ENCODE assay signal across 8 cellular contexts in the genomic region with DNA sequence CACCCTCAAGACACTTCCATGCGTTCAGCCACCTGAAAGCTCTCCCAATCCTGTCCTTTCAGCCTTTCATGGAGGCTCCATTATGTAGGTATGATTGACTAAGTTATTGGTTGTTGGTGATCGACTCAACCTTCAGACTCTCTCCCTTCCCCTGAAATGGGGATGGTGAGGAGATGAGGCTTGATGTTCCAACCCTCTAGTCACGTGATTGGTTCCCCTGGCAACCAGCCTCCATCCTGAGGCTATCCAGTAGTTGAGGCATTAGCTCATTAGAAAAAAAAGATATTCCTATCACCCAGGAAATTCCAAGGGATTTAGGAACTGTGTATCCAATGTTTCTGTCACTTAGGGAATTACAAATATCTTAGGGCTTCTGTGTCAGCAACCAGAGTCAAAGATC.
"Had no signal": no experiment of that assay in that cellular context is flagged by ENCODE, and none has a peak within 500 bp of the region (broad histone marks: within the 10 kb centered on the region; RNA-seq: fewer than 3 reads in every experiment).

No MANE protein-coding gene starts in this region.

- FAIRE-seq: G401.6, GM12878, GM12891, GM12892, GM18507, GM19239 had no signal

- H3K4me3 ChIP-seq: GM12878 had no signal

- ATAC-seq: GM12878 had no signal

- DNase-seq: GDM1, GF-D8 had no signal
